1 cellular context compared by ENCODE assay signal in genomic region chr17:82449883-82450356, GRCh38.
A peak's percentile ranks its signal among the peaks of the same experiment; 100 is the strongest.
TF ChIP-seq lines count a peak whose summit lies in the region.

No MANE protein-coding gene starts in this region.

TF ChIP-seq in K562, 482 proteins besides CTCF, POLR2A, EP300 and RAD21:
- TF ChIP-seq NFE2L1 (tag; IDR thresholded peaks at IDR 0.05; ENCODE audit: borderline replicate concordance, low read depth) = no peak
- TF ChIP-seq, protein P1, sequence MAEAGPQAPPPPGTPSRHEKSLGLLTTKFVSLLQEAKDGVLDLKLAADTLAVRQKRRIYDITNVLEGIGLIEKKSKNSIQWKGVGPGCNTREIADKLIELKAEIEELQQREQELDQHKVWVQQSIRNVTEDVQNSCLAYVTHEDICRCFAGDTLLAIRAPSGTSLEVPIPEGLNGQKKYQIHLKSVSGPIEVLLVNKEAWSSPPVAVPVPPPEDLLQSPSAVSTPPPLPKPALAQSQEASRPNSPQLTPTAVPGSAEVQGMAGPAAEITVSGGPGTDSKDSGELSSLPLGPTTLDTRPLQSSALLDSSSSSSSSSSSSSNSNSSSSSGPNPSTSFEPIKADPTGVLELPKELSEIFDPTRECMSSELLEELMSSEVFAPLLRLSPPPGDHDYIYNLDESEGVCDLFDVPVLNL (CRISPR knock-in tag; IDR thresholded peaks at IDR 0.05; ENCODE audit: low read depth) = no peak
- TF ChIP-seq, protein P2, sequence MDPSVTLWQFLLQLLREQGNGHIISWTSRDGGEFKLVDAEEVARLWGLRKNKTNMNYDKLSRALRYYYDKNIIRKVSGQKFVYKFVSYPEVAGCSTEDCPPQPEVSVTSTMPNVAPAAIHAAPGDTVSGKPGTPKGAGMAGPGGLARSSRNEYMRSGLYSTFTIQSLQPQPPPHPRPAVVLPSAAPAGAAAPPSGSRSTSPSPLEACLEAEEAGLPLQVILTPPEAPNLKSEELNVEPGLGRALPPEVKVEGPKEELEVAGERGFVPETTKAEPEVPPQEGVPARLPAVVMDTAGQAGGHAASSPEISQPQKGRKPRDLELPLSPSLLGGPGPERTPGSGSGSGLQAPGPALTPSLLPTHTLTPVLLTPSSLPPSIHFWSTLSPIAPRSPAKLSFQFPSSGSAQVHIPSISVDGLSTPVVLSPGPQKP (CRISPR knock-in tag; IDR thresholded peaks at IDR 0.05) = no peak
- no peak for TF ChIP-seq HMG20A (CRISPR knock-in tag; conservative IDR thresholded peaks at IDR 0.05)
- TF ChIP-seq FOXJ2 (tag; IDR thresholded peaks at IDR 0.05) = no peak
- TF ChIP-seq ZNF780A (CRISPR knock-in tag; IDR thresholded peaks at IDR 0.05) = no peak
- TF ChIP-seq ZNF12 (CRISPR knock-in tag; IDR thresholded peaks at IDR 0.05) = 0 out of 2 replicates have a peak, but pooled peaks have one; percentile 23
- no peak for TF ChIP-seq ZNF282 (CRISPR knock-in tag; IDR thresholded peaks at IDR 0.05)
- no peak for TF ChIP-seq EZH2 (IDR thresholded peaks at IDR 0.05; ENCODE audit: borderline replicate concordance, low read depth, low read length)
- no peak for TF ChIP-seq MNT (conservative IDR thresholded peaks at IDR 0.05)
- no peak for TF ChIP-seq GABPA (tag; conservative IDR thresholded peaks at IDR 0.05; ENCODE audit: low read depth)
- 0 out of 2 replicates have a peak, but pooled peaks have one; percentile 26 for TF ChIP-seq DPF2 (IDR thresholded peaks at IDR 0.05)
- no peak for TF ChIP-seq GTF2F1 (IDR thresholded peaks at IDR 0.05; ENCODE audit: low read depth, low read length)
- TF ChIP-seq ZNF668 (CRISPR knock-in tag; IDR thresholded peaks at IDR 0.05) = no peak
- TF ChIP-seq, protein P3, sequence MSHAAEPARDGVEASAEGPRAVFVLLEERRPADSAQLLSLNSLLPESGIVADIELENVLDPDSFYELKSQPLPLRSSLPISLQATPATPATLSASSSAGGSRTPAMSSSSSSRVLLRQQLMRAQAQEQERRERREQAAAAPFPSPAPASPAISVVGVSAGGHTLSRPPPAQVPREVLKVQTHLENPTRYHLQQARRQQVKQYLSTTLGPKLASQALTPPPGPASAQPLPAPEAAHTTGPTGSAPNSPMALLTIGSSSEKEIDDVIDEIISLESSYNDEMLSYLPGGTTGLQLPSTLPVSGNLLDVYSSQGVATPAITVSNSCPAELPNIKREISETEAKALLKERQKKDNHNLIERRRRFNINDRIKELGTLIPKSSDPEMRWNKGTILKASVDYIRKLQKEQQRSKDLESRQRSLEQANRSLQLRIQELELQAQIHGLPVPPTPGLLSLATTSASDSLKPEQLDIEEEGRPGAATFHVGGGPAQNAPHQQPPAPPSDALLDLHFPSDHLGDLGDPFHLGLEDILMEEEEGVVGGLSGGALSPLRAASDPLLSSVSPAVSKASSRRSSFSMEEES (CRISPR knock-in tag; IDR thresholded peaks at IDR 0.05) = no peak
- TF ChIP-seq CREBBP (IDR thresholded peaks at IDR 0.05; ENCODE audit: low read depth, low read length) = no peak
- TF ChIP-seq ZNF41 (CRISPR knock-in tag; conservative IDR thresholded peaks at IDR 0.05) = no peak
- TF ChIP-seq, protein P4, sequence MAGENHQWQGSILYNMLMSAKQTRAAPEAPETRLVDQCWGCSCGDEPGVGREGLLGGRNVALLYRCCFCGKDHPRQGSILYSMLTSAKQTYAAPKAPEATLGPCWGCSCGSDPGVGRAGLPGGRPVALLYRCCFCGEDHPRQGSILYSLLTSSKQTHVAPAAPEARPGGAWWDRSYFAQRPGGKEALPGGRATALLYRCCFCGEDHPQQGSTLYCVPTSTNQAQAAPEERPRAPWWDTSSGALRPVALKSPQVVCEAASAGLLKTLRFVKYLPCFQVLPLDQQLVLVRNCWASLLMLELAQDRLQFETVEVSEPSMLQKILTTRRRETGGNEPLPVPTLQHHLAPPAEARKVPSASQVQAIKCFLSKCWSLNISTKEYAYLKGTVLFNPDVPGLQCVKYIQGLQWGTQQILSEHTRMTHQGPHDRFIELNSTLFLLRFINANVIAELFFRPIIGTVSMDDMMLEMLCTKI (IDR thresholded peaks at IDR 0.05; ENCODE audit: partially characterized antibody) = no peak
- no peak for TF ChIP-seq RBM25 (IDR thresholded peaks at IDR 0.05; ENCODE audit: low read depth, low read length, severe bottlenecking)
- no peak for TF ChIP-seq KAT2B (IDR thresholded peaks at IDR 0.05; ENCODE audit: low read depth, low read length)
- TF ChIP-seq ZNF79 (CRISPR knock-in tag; IDR thresholded peaks at IDR 0.05; ENCODE audit: low read depth) = no peak
- TF ChIP-seq SMAD4 (CRISPR knock-in tag; conservative IDR thresholded peaks at IDR 0.05) = no peak
- TF ChIP-seq, protein P5, sequence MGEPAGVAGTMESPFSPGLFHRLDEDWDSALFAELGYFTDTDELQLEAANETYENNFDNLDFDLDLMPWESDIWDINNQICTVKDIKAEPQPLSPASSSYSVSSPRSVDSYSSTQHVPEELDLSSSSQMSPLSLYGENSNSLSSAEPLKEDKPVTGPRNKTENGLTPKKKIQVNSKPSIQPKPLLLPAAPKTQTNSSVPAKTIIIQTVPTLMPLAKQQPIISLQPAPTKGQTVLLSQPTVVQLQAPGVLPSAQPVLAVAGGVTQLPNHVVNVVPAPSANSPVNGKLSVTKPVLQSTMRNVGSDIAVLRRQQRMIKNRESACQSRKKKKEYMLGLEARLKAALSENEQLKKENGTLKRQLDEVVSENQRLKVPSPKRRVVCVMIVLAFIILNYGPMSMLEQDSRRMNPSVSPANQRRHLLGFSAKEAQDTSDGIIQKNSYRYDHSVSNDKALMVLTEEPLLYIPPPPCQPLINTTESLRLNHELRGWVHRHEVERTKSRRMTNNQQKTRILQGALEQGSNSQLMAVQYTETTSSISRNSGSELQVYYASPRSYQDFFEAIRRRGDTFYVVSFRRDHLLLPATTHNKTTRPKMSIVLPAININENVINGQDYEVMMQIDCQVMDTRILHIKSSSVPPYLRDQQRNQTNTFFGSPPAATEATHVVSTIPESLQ (CRISPR knock-in tag; IDR thresholded peaks at IDR 0.05) = 0 out of 2 replicates have a peak, but pooled peaks have one; percentile 30
- TF ChIP-seq HIVEP1 (CRISPR knock-in tag; IDR thresholded peaks at IDR 0.05) = no peak
